9 cellular contexts compared by ENCODE assay signal in the genomic region with DNA sequence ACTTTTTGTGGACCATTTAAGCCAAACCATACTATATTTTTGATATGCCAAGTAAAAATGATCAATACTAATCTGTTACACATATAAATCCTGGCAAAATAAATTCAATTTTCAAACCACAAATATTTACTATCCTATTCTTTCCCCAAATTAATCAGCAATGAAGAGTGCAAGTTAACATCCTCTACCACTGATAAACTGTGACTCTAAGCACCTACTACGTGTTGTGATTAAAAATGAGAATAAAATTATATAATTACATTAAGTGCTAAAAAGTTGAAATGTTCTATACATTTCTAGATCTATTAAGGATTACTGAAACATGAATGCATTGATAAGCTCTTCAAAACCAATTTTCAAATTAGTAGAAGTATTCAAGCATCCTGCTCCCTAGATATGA. TPM values are rescaled to one million over a fixed set of nuclear protein-coding genes. Genes with fewer than 3 reads are reported as not detected.
DNase-seq lines count a peak whose midpoint lies in the region; TF ChIP-seq lines count a peak whose summit lies in the region.
"Had no signal": no experiment of that assay in that cellular context is flagged by ENCODE, and none has a peak within 500 bp of the region (broad histone marks: within the 10 kb centered on the region; RNA-seq: fewer than 3 reads in every experiment).

No MANE protein-coding gene starts in this region.

- H3K4me1 Mint-ChIP-seq in CD4-positive, alpha-beta memory T cell: peaks cover 18 to 37% (median 27%) of the 10 kb centered on the region in 4 donors
- H3K4me1 Mint-ChIP-seq in neural progenitor cell: peaks cover 16% of the 10 kb centered on the region

- H3K9me3 Mint-ChIP-seq in CD4-positive, alpha-beta memory T cell: peaks cover 0 to 4% (median 0%) of the 10 kb centered on the region in 8 donors
- no peaks in the 10 kb centered on the region for H3K9me3 Mint-ChIP-seq in neural progenitor cell

- no peaks in the 10 kb centered on the region for H3K27me3 Mint-ChIP-seq in CD4-positive, alpha-beta memory T cell
- peaks cover 3% of the 10 kb centered on the region for H3K27me3 Mint-ChIP-seq in neural progenitor cell (ENCODE audit: insufficient read depth, low read depth)

- H3K4me3 Mint-ChIP-seq in CD4-positive, alpha-beta memory T cell: peak overlapping the region; percentile 77 to 94 (median 88)
- H3K4me3 Mint-ChIP-seq in neural progenitor cell: peak overlapping the region; percentile 91

- H3K36me3 Mint-ChIP-seq in CD4-positive, alpha-beta memory T cell: peaks cover 4 to 10% of the 10 kb centered on the region in 2 donors
- H3K36me3 Mint-ChIP-seq in neural progenitor cell: peaks cover 15% of the 10 kb centered on the region

- H3K79me2 ChIP-seq in MM.1S (ENCODE audit: low read length) (peaks cover 53% of the 10 kb centered on the region), neural progenitor cell (ENCODE audit: low read depth) (peaks cover 66% of the 10 kb centered on the region)

- H3K4me3 ChIP-seq in CD4-positive, alpha-beta memory T cell (ENCODE audit: low read length in 2 of 2): no peak overlapping the region
- peak overlapping the region; percentile 82 for H3K4me3 ChIP-seq in MM.1S (ENCODE audit: low read length)
- H3K4me3 ChIP-seq in duodenal mucosa (ENCODE audit: low read depth in 1 of 2, low read length in 2 of 2): peak overlapping the region; percentile 72 to 81
- H3K4me3 ChIP-seq in neural progenitor cell: peak overlapping the region; percentile 97

- peak overlapping the region; percentile 15 for H3K27ac ChIP-seq in CD4-positive, alpha-beta memory T cell (ENCODE audit: low read depth, low read length)
- H3K27ac ChIP-seq in MM.1S (ENCODE audit: low read length): no peak overlapping the region
- no peak overlapping the region for H3K27ac ChIP-seq in duodenal mucosa (ENCODE audit: low read depth, low read length)
- no peak overlapping the region for H3K27ac ChIP-seq in neural progenitor cell

- no peaks in the 10 kb centered on the region for H3K9me2 ChIP-seq in MM.1S (replicated peaks; ENCODE audit: insufficient read depth, low read length)

- no peaks in the 10 kb centered on the region for H3K36me3 ChIP-seq in CD4-positive, alpha-beta memory T cell (ENCODE audit: insufficient read depth, low read length)
- no peaks in the 10 kb centered on the region for H3K36me3 ChIP-seq in MM.1S (replicated peaks; ENCODE audit: insufficient read depth, low read length)
- no peaks in the 10 kb centered on the region for H3K36me3 ChIP-seq in duodenal mucosa (ENCODE audit: control insufficient read depth in 1 of 2, insufficient read depth in 2 of 2, low read length in 2 of 2)
- no peaks in the 10 kb centered on the region for H3K36me3 ChIP-seq in neural progenitor cell

- peak overlapping the region; percentile 53 for H3K4me2 ChIP-seq in MM.1S (ENCODE audit: low read depth, low read length)
- H3K4me2 ChIP-seq in neural progenitor cell: peak overlapping the region; percentile 96

- peak overlapping the region in 6 of 7 donors; percentile 9 to 94 (median 82) for H3K27ac Mint-ChIP-seq in CD4-positive, alpha-beta memory T cell
- peak overlapping the region; percentile 47 for H3K27ac Mint-ChIP-seq in neural progenitor cell

- H3F3A ChIP-seq in MM.1S (ENCODE audit: insufficient read depth, low read length) (no peaks in the 10 kb centered on the region), neural progenitor cell (ENCODE audit: low read depth) (peaks cover 30% of the 10 kb centered on the region)

- TF ChIP-seq CTCF in MM.1S (IDR thresholded peaks at IDR 0.05; ENCODE audit: low read length) (no peak), neural progenitor cell (IDR thresholded peaks at IDR 0.05) (no peak)

- intact Hi-C loops in CD4-positive, alpha-beta memory T cell (cut with micrococcal nuclease): no loop called here

- H3K9ac ChIP-seq in MM.1S (ENCODE audit: low read length) (peak overlapping the region; percentile 79; the same call in 1 of the 2 replicates), duodenal mucosa (ENCODE audit: low read depth in 1 of 2, low read length in 2 of 2) (peak overlapping the region in 1 of 2 donors; percentile 79), neural progenitor cell (peak overlapping the region; percentile 78)

- H3K4me1 ChIP-seq in CD4-positive, alpha-beta memory T cell (ENCODE audit: insufficient read depth, low read length): peaks cover 36% of the 10 kb centered on the region
- no peaks in the 10 kb centered on the region for H3K4me1 ChIP-seq in MM.1S (ENCODE audit: low read length)
- no peaks in the 10 kb centered on the region for H3K4me1 ChIP-seq in duodenal mucosa (ENCODE audit: control insufficient read depth in 1 of 2, insufficient read depth in 2 of 2, low read length in 2 of 2)
- H3K4me1 ChIP-seq in neural progenitor cell: peaks cover 12% of the 10 kb centered on the region

- POLR2A ChIA-PET in CD4-positive, alpha-beta memory T cell (lab: Charles Lee; ENCODE audit: partially characterized antibody): interaction anchor here (1.6 to 5.1 kb wide), 3 partner anchors 30 to 116 kb away, joined by 3 to 76 read pairs (median 37); a partner anchor contains a TSS

- H2AFZ ChIP-seq in MM.1S (ENCODE audit: low read length) (no peak overlapping the region), neural progenitor cell (replicated peaks) (no peak overlapping the region)

- CTCF ChIA-PET in CD4-positive, alpha-beta memory T cell (lab: Charles Lee; ENCODE audit: partially characterized antibody): interaction anchor here (1.5 to 5.1 kb wide), 2 partner anchors 31 to 117 kb away, joined by 4 to 23 read pairs; a partner anchor contains a TSS

- H4K20me1 ChIP-seq in MM.1S (ENCODE audit: insufficient read depth, low read length) (no peaks in the 10 kb centered on the region), neural progenitor cell (ENCODE audit: low read depth) (peaks cover 50% of the 10 kb centered on the region)

- DNase-seq in CD4-positive, alpha-beta memory T cell: no peak
- DNase-seq in MM.1S (no peak), neural progenitor cell (ENCODE audit: low spot score) (no peak), cerebellar cortex (ENCODE audit: low spot score) (no peak), activated gamma-delta T cell treated with Interleukin-2 at 50 U/mL for 16 hours (no peak), MV-4-11 (lab: John Stamatoyannopoulos, UW) (no peak)
- DNase-seq in stimulated activated CD8-positive, alpha-beta memory T cell treated with anti-CD3 and anti-CD28 coated beads, Interleukin-4, amount 100 ng/mL, for 48 hours: no peak
- DNase-seq: islet precursor cell had no signal

- no peaks in the 10 kb centered on the region for H3K9me3 ChIP-seq in CD4-positive, alpha-beta memory T cell (ENCODE audit: control insufficient read depth in 1 of 2, low read length in 2 of 2)
- H3K9me3 ChIP-seq in MM.1S (replicated peaks; ENCODE audit: insufficient read depth, low read length) (no peaks in the 10 kb centered on the region), duodenal mucosa (ENCODE audit: control insufficient read depth in 1 of 2, low read length in 2 of 2) (no peaks in the 10 kb centered on the region), neural progenitor cell (ENCODE audit: low read depth) (no peaks in the 10 kb centered on the region)

- no peaks in the 10 kb centered on the region for H3K27me3 ChIP-seq in CD4-positive, alpha-beta memory T cell (ENCODE audit: insufficient read depth, low read length)
- H3K27me3 ChIP-seq in MM.1S (replicated peaks; ENCODE audit: insufficient read depth, low read length) (no peaks in the 10 kb centered on the region), duodenal mucosa (ENCODE audit: control insufficient read depth in 1 of 2, insufficient read depth in 2 of 2, low read length in 2 of 2) (no peaks in the 10 kb centered on the region), neural progenitor cell (peaks cover 14% of the 10 kb centered on the region)

RNA-seq across cellular contexts. Expression of a gene that starts 3.4 kb away (rescaled TPM):
- 1 to 10 TPM; 7.3 to 7.9 TPM for total RNA-seq in CD4-positive, alpha-beta memory T cell
- 1 to 10 TPM; 1.3 to 1.5 TPM for polyA plus RNA-seq in CD4-positive, alpha-beta memory T cell
- 31.3 and 46.9 TPM in 2 replicates for total RNA-seq in neural progenitor cell (ENCODE audit: low replicate concordance)

RNA-seq across cellular contexts. Expression of a gene that starts 31.2 kb away (rescaled TPM):
- total RNA-seq in CD4-positive, alpha-beta memory T cell: 100 to 1,000 TPM; 218 to 221 TPM
- polyA plus RNA-seq in CD4-positive, alpha-beta memory T cell: 100 to 1,000 TPM; 117 to 120 TPM
- 503 and 568 TPM in 2 replicates for total RNA-seq in neural progenitor cell (ENCODE audit: low replicate concordance)

Comparison
In these comparisons a context has a peak if more than half of its experiments do, and no peak if none do; other contexts are left out.
1. H3K4me3 ChIP-seq: peak in MM.1S (single experiment), duodenal mucosa (2 of 2) and neural progenitor cell (single experiment); none in CD4-positive, alpha-beta memory T cell (0 of 2).